8 cellular contexts compared by ENCODE assay signal in the genomic region with DNA sequence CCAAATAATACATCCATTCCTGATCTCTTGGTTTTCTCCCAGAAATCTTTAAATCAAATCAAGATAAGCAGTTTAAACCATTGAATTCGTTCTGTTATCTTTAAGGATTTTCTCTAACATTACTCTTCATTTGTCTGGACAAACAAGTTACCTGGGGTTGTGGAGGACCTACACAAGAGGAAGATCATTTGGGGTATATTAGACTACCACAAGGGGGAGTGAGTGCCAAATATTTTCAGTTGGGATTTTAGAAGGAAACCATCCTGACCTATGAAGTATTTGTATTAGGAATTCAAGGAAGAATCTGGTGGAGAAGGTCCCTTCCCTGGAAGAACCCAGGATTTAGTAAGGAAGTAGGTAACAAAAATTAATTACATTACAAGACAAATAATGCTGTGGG. TPM values are rescaled to one million over a fixed set of nuclear protein-coding genes. Genes with fewer than 3 reads are reported as not detected.
DNase-seq lines count a peak whose midpoint lies in the region; ATAC-seq and TF ChIP-seq lines count a peak whose summit lies in the region.

No MANE protein-coding gene starts in this region.

- peaks cover 12% of the 10 kb centered on the region for H3K4me1 Mint-ChIP-seq in GM23338
- H3K4me1 Mint-ChIP-seq in activated CD4-positive, alpha-beta memory T cell treated with anti-CD3 and anti-CD28 coated beads, Interleukin-2, amount 10 ng/mL, durations not matched to agents 7 days and 5 days = no peaks in the 10 kb centered on the region

- no peak overlapping the region for H3K27ac Mint-ChIP-seq in GM23338
- H3K27ac Mint-ChIP-seq in activated CD4-positive, alpha-beta memory T cell treated with anti-CD3 and anti-CD28 coated beads, Interleukin-2, amount 10 ng/mL, durations not matched to agents 7 days and 5 days = no peak overlapping the region

- H2AFZ ChIP-seq in GM23338 = no peak overlapping the region; the same call in 1 of the 2 replicates

- H3K36me3 Mint-ChIP-seq in GM23338 (ENCODE audit: low read depth) = no peaks in the 10 kb centered on the region
- no peaks in the 10 kb centered on the region for H3K36me3 Mint-ChIP-seq in activated CD4-positive, alpha-beta memory T cell treated with anti-CD3 and anti-CD28 coated beads, Interleukin-2, amount 10 ng/mL, durations not matched to agents 7 days and 5 days (ENCODE audit: low read depth)

- POLR2A ChIA-PET in activated CD4-positive, alpha-beta memory T cell treated with anti-CD3 and anti-CD28 coated beads, Interleukin-2, amount 10 ng/mL, durations not matched to agents 7 days and 5 days (lab: Charles Lee) = no interaction called here

- no peak overlapping the region for H3K27ac ChIP-seq in GM23338 (ENCODE audit: low read depth)

- H3K79me2 ChIP-seq in GM23338 (replicated peaks; ENCODE audit: insufficient read depth) = no peaks in the 10 kb centered on the region

- H3K9me3 Mint-ChIP-seq in GM23338 = no peaks in the 10 kb centered on the region; the same call in 2 of the 3 replicates
- no peaks in the 10 kb centered on the region for H3K9me3 Mint-ChIP-seq in activated CD4-positive, alpha-beta memory T cell treated with anti-CD3 and anti-CD28 coated beads, Interleukin-2, amount 10 ng/mL, durations not matched to agents 7 days and 5 days

- no peaks in the 10 kb centered on the region for H3F3A ChIP-seq in GM23338 (replicated peaks; ENCODE audit: low read depth)

- no peaks in the 10 kb centered on the region for H3K9me2 ChIP-seq in GM23338 (ENCODE audit: insufficient read depth)

- DNase-seq in AG10803 (ENCODE audit: low read depth) = peak; percentile 19
- peak; percentile 82 for DNase-seq in GM23338 (ENCODE audit: low spot score)
- peak; percentile 40 for DNase-seq in SKM-1 treated with dmso at 0.1 percent for 144 hours (lab: John Stamatoyannopoulos, UW; ENCODE audit: unreplicated experiment)
- DNase-seq in iPS-NIHi7 (ENCODE audit: extremely low spot score) = peak; percentile 41
- no peak for DNase-seq in GM19238 (ENCODE audit: insufficient read length, low spot score)
- DNase-seq in activated CD4-positive, alpha-beta memory T cell treated with anti-CD3 and anti-CD28 coated beads, Interleukin-2, amount 10 ng/mL, durations not matched to agents 7 days and 5 days = no peak

- H3K4me3 ChIP-seq in AG10803 (ENCODE audit: low read length) (no peak overlapping the region), GM23338 (no peak overlapping the region)

- no peak overlapping the region for H3K4me3 Mint-ChIP-seq in GM23338
- no peak overlapping the region for H3K4me3 Mint-ChIP-seq in activated CD4-positive, alpha-beta memory T cell treated with anti-CD3 and anti-CD28 coated beads, Interleukin-2, amount 10 ng/mL, durations not matched to agents 7 days and 5 days

- ATAC-seq in GM23338 = peak; percentile 74
- no peak for ATAC-seq in HG03565 (IDR thresholded peaks at IDR 0.05; ENCODE audit: unreplicated experiment)
- no peak for ATAC-seq in GM18873 (IDR thresholded peaks at IDR 0.05; ENCODE audit: low FRiP score, unreplicated experiment)

- H3K36me3 ChIP-seq in GM23338 (ENCODE audit: insufficient read depth) = no peaks in the 10 kb centered on the region

- H3K4me2 ChIP-seq in GM23338 = no peak overlapping the region

- no peaks in the 10 kb centered on the region for H3K27me3 ChIP-seq in GM23338 (ENCODE audit: insufficient read depth)

- TF ChIP-seq CTCF in AG10803 (conservative IDR thresholded peaks at IDR 0.05; ENCODE audit: low read length) (peak; percentile 59), GM23338 (conservative IDR thresholded peaks at IDR 0.05; ENCODE audit: low read depth in 2 of 2) (peak; percentile 64 to 85)

- no peaks in the 10 kb centered on the region for H4K20me1 ChIP-seq in GM23338 (replicated peaks; ENCODE audit: insufficient read depth)

- CTCF ChIA-PET in activated CD4-positive, alpha-beta memory T cell treated with anti-CD3 and anti-CD28 coated beads, Interleukin-2, amount 10 ng/mL, durations not matched to agents 7 days and 5 days (lab: Charles Lee) = interaction anchor here (0.7 to 1.1 kb wide), 2 partner anchors 11 to 17 kb away, joined by 3 to 4 read pairs; no protein-coding TSS in a partner anchor

- 0 out of 2 replicates have a peak, but pooled peaks cover 3% of the 10 kb centered on the region for H3K4me1 ChIP-seq in GM23338 (ENCODE audit: insufficient read depth)

- H3K27me3 Mint-ChIP-seq in GM23338 (ENCODE audit: insufficient read depth, low read depth, poor library complexity) = no peaks in the 10 kb centered on the region
- peaks cover 30% of the 10 kb centered on the region for H3K27me3 Mint-ChIP-seq in activated CD4-positive, alpha-beta memory T cell treated with anti-CD3 and anti-CD28 coated beads, Interleukin-2, amount 10 ng/mL, durations not matched to agents 7 days and 5 days

TF ChIP-seq in GM23338, 12 proteins besides CTCF, POLR2A, EP300 and RAD21:
- no peak for TF ChIP-seq ZNF331 (CRISPR knock-in tag; IDR thresholded peaks at IDR 0.05; ENCODE audit: low read depth)
TF ChIP-seq in GM23338: peak in this region for 0.

RNA-seq across cellular contexts. Expression of a gene that starts 12.0 kb away (rescaled TPM):
- total RNA-seq in GM23338 (2014; rRNA removed; shearing (Covaris generic)) = 6.3 and 7.6 TPM in 2 replicates
- 0.21 and 0.42 TPM in 2 replicates for polyA plus RNA-seq in GM23338 (2016; fragmentation: Nextera tagmentation; extraction: Ambion mirVana)
- total RNA-seq in activated CD4-positive, alpha-beta memory T cell treated with anti-CD3 and anti-CD28 coated beads, Interleukin-2, amount 10 ng/mL, durations not matched to agents 7 days and 5 days = not detected

RNA-seq across cellular contexts. Expression of a gene that starts 46.6 kb away (rescaled TPM):
- 74.2 and 82.7 TPM in 2 replicates for total RNA-seq in GM23338 (2014; rRNA removed; shearing (Covaris generic))
- polyA plus RNA-seq in GM23338 (2016; fragmentation: Nextera tagmentation; extraction: Ambion mirVana) = 73.3 and 77.3 TPM in 2 replicates
- total RNA-seq in activated CD4-positive, alpha-beta memory T cell treated with anti-CD3 and anti-CD28 coated beads, Interleukin-2, amount 10 ng/mL, durations not matched to agents 7 days and 5 days = 10 to 100 TPM; 77.5 to 79.5 TPM

RNA-seq across cellular contexts. Expression of a gene that starts 59.2 kb away (rescaled TPM):
- total RNA-seq in GM23338 (2014; rRNA removed; shearing (Covaris generic)) = not detected in 2 replicates
- polyA plus RNA-seq in GM23338 (2016; fragmentation: Nextera tagmentation; extraction: Ambion mirVana) = not detected in 2 replicates
- total RNA-seq in activated CD4-positive, alpha-beta memory T cell treated with anti-CD3 and anti-CD28 coated beads, Interleukin-2, amount 10 ng/mL, durations not matched to agents 7 days and 5 days = not detected

Comparison
In these comparisons a context has a peak if more than half of its experiments do, and no peak if none do; other contexts are left out.
1. DNase-seq: peak in AG10803 (single experiment), GM23338 (single experiment), SKM-1 treated with dmso at 0.1 percent for 144 hours (single experiment) and iPS-NIHi7 (single experiment); none in GM19238 (single experiment) and activated CD4-positive, alpha-beta memory T cell treated with anti-CD3 and anti-CD28 coated beads, Interleukin-2, amount 10 ng/mL, durations not matched to agents 7 days and 5 days (single experiment).